In genomic region chr4:142846729-142847606, GRCh38 we compare ENCODE assay signal across 8 cellular contexts. TPM values are rescaled to one million over a fixed set of nuclear protein-coding genes. Genes with fewer than 3 reads are reported as not detected.
DNase-seq lines count a peak whose midpoint lies in the region; ATAC-seq and TF ChIP-seq lines count a peak whose summit lies in the region.

No MANE protein-coding gene starts in this region.

- no peaks in the 10 kb centered on the region for H3K9me3 ChIP-seq in SK-N-MC (ENCODE audit: low read depth, low read length)
- H3K9me3 ChIP-seq in right atrium auricular region = no peaks in the 10 kb centered on the region
- no peaks in the 10 kb centered on the region for H3K9me3 ChIP-seq in gastrocnemius medialis

- in situ Hi-C loops in gastrocnemius medialis (cut with MboI; ENCODE audit: low sequenced_read_pairs in 4 of 4) = loop anchor here (10.0 to 25.0 kb wide), 5 partner anchors 485 to 735 kb away; no protein-coding TSS in a partner anchor

- H3K4me3 Mint-ChIP-seq in activated naive CD8-positive, alpha-beta T cell treated with anti-CD3 and anti-CD28 coated beads, Interleukin-2, amount 10 ng/mL, durations not matched to agents 7 days and 5 days = peak overlapping the region; percentile 87

- DNase-seq in SK-N-MC (ENCODE audit: low read depth, low spot score) = no peak
- DNase-seq in activated naive CD8-positive, alpha-beta T cell treated with anti-CD3 and anti-CD28 coated beads, Interleukin-2, amount 10 ng/mL, durations not matched to agents 7 days and 5 days = peak; percentile 70
- no peak for DNase-seq in right atrium auricular region (ENCODE audit: low spot score)
- peak in 1 of 2 donors; percentile 23 for DNase-seq in gastrocnemius medialis
- DNase-seq in GM19240 (ENCODE audit: insufficient read length, low spot score) = no peak

- TF ChIP-seq POLR2A in gastrocnemius medialis (IDR thresholded peaks at IDR 0.05) = no peak

- H3K4me1 Mint-ChIP-seq in activated naive CD8-positive, alpha-beta T cell treated with anti-CD3 and anti-CD28 coated beads, Interleukin-2, amount 10 ng/mL, durations not matched to agents 7 days and 5 days = peaks cover 9% of the 10 kb centered on the region

- POLR2A ChIA-PET in activated naive CD8-positive, alpha-beta T cell treated with anti-CD3 and anti-CD28 coated beads, Interleukin-2, amount 10 ng/mL, durations not matched to agents 7 days and 5 days (lab: Charles Lee) = no interaction called here

- no peaks in the 10 kb centered on the region for H3K36me3 ChIP-seq in SK-N-MC (ENCODE audit: insufficient read depth, low read length)
- H3K36me3 ChIP-seq in right atrium auricular region = no peaks in the 10 kb centered on the region
- H3K36me3 ChIP-seq in gastrocnemius medialis = no peaks in the 10 kb centered on the region

- TF ChIP-seq CTCF in right atrium auricular region (IDR thresholded peaks at IDR 0.05) (peak; percentile 24 to 56), gastrocnemius medialis (IDR thresholded peaks at IDR 0.05 in 4 of 5, conservative IDR thresholded peaks at IDR 0.05 in 1 of 5) (peak in 4 of 5 experiments; percentile 11 to 36 (median 30))

- no peak overlapping the region for H3K9ac ChIP-seq in SK-N-MC (ENCODE audit: insufficient read length)

- H3K27me3 Mint-ChIP-seq in activated naive CD8-positive, alpha-beta T cell treated with anti-CD3 and anti-CD28 coated beads, Interleukin-2, amount 10 ng/mL, durations not matched to agents 7 days and 5 days = peaks cover 43% of the 10 kb centered on the region

- peak; percentile 73 for ATAC-seq in GM18498 (IDR thresholded peaks at IDR 0.05; ENCODE audit: unreplicated experiment)
- peak; percentile 66 for ATAC-seq in HG03159 (IDR thresholded peaks at IDR 0.05; ENCODE audit: unreplicated experiment)
- ATAC-seq in activated naive CD8-positive, alpha-beta T cell treated with anti-CD3 and anti-CD28 coated beads, Interleukin-2, amount 10 ng/mL, durations not matched to agents 7 days and 5 days (ENCODE audit: low read depth) = peak; percentile 74
- ATAC-seq in gastrocnemius medialis = peak; percentile 39 to 50
- ATAC-seq in HG03280 (IDR thresholded peaks at IDR 0.05; ENCODE audit: unreplicated experiment) = no peak

- no peak overlapping the region for H3K27ac Mint-ChIP-seq in activated naive CD8-positive, alpha-beta T cell treated with anti-CD3 and anti-CD28 coated beads, Interleukin-2, amount 10 ng/mL, durations not matched to agents 7 days and 5 days

- no peaks in the 10 kb centered on the region for H3K9me3 Mint-ChIP-seq in activated naive CD8-positive, alpha-beta T cell treated with anti-CD3 and anti-CD28 coated beads, Interleukin-2, amount 10 ng/mL, durations not matched to agents 7 days and 5 days

- peak overlapping the region; percentile 72 for H3K4me3 ChIP-seq in SK-N-MC
- peak overlapping the region; percentile 52 to 63 for H3K4me3 ChIP-seq in right atrium auricular region
- peak overlapping the region; percentile 83 to 89 (median 84) for H3K4me3 ChIP-seq in gastrocnemius medialis

- no peaks in the 10 kb centered on the region for H3K27me3 ChIP-seq in right atrium auricular region
- H3K27me3 ChIP-seq in gastrocnemius medialis = no peaks in the 10 kb centered on the region

- H3K4me1 ChIP-seq in right atrium auricular region (peaks cover 0 to 23% of the 10 kb centered on the region in 2 donors), gastrocnemius medialis (peaks cover 4 to 8% of the 10 kb centered on the region in 2 donors)

- H3K27ac ChIP-seq in SK-N-MC (no peak overlapping the region), right atrium auricular region (peak overlapping the region; percentile 84), gastrocnemius medialis (peak overlapping the region; percentile 79 to 85 (median 84))

- no peaks in the 10 kb centered on the region for H3K36me3 Mint-ChIP-seq in activated naive CD8-positive, alpha-beta T cell treated with anti-CD3 and anti-CD28 coated beads, Interleukin-2, amount 10 ng/mL, durations not matched to agents 7 days and 5 days

- intact Hi-C loops in gastrocnemius medialis (cut with DNase I; ENCODE audit: low total_unique reads) = loop anchor here (2.0 to 10.0 kb wide), 6 partner anchors 30 to 1702 kb away; no protein-coding TSS in a partner anchor

RNA-seq across cellular contexts. Expression of gene INPP4B, which starts 0.9 kb away (rescaled TPM):
- 10 to 100 TPM; 35.4 to 43.0 TPM for total RNA-seq in activated naive CD8-positive, alpha-beta T cell treated with anti-CD3 and anti-CD28 coated beads, Interleukin-2, amount 10 ng/mL, durations not matched to agents 7 days and 5 days
- total RNA-seq in right atrium auricular region (10 to 100 TPM; 14.8 to 15.3 TPM), gastrocnemius medialis (10 to 100 TPM in 1 of 4 donors, 1 to 10 TPM in 3; 7.5 to 23.6 (median 9.1) TPM)
